In genomic region chr12:6582959-6583358, GRCh38 we compare ENCODE assay signal across 20 cellular contexts. TPM values are rescaled to one million over a fixed set of nuclear protein-coding genes. Genes with fewer than 3 reads are reported as not detected.
A peak's percentile ranks its signal among the peaks of the same experiment; 100 is the strongest.
DNase-seq lines count a peak whose midpoint lies in the region; ATAC-seq, FAIRE-seq and TF ChIP-seq lines count a peak whose summit lies in the region.
"Had no signal": no experiment of that assay in that cellular context is flagged by ENCODE, and none has a peak within 500 bp of the region (broad histone marks: within the 10 kb centered on the region; RNA-seq: fewer than 3 reads in every experiment).

No MANE protein-coding gene starts in this region.

- H3K27ac Mint-ChIP-seq in activated CD8-positive, alpha-beta T cell treated with anti-CD3 and anti-CD28 coated beads, Interleukin-2, amount 10 ng/mL, durations not matched to agents 7 days and 5 days: peak overlapping the region; percentile 23
- no peak overlapping the region for H3K27ac Mint-ChIP-seq in activated CD8-positive, alpha-beta T cell treated with anti-CD3 and anti-CD28 coated beads for 36 hours
- H3K27ac Mint-ChIP-seq in nephron progenitor cell: peak overlapping the region; percentile 76

- H3K56ac ChIP-seq in IMR-90 (ENCODE audit: extremely low read depth, insufficient read depth, low read length): no peak overlapping the region

- H3K4me3 ChIP-seq in IMR-90 (ENCODE audit: insufficient read depth, low read depth, low read length) (no peak overlapping the region), K562 (no peak overlapping the region)

- no peak overlapping the region for H2AK9ac ChIP-seq in IMR-90 (replicated peaks; ENCODE audit: low read depth, low read length, poor library complexity)

- H2AK5ac ChIP-seq in IMR-90 (ENCODE audit: low read depth, low read length): no peak overlapping the region

- no peak for TF ChIP-seq CTCF in activated CD8-positive, alpha-beta T cell treated with anti-CD3 and anti-CD28 coated beads for 36 hours (IDR thresholded peaks at IDR 0.05)
- TF ChIP-seq CTCF in IMR-90 (conservative IDR thresholded peaks at IDR 0.05; ENCODE audit: low read depth, low read length): no peak
- TF ChIP-seq CTCF in K562 (IDR thresholded peaks at IDR 0.05 in 2 of 3, conservative IDR thresholded peaks at IDR 0.05 in 1 of 3; ENCODE audit: insufficient read depth in 2 of 3, low read depth in 1 of 3, low read length in 3 of 3): no peak
- TF ChIP-seq CTCF in nephron progenitor cell (IDR thresholded peaks at IDR 0.05): no peak

- H3K23ac ChIP-seq in IMR-90 (ENCODE audit: low read depth, low read length): no peak overlapping the region

- no peaks in the 10 kb centered on the region for H3K4me1 ChIP-seq in IMR-90 (ENCODE audit: control insufficient read depth, insufficient read depth, low read length)
- no peaks in the 10 kb centered on the region for H3K4me1 ChIP-seq in K562 (replicated peaks in 1 of 2; ENCODE audit: control insufficient read depth in 2 of 2, insufficient read depth in 2 of 2, low read length in 2 of 2)

- no peaks in the 10 kb centered on the region for H3K4me1 Mint-ChIP-seq in activated CD8-positive, alpha-beta T cell treated with anti-CD3 and anti-CD28 coated beads, Interleukin-2, amount 10 ng/mL, durations not matched to agents 7 days and 5 days (ENCODE audit: low read depth)
- H3K4me1 Mint-ChIP-seq in activated CD8-positive, alpha-beta T cell treated with anti-CD3 and anti-CD28 coated beads for 36 hours (ENCODE audit: low read depth): peaks cover 4% of the 10 kb centered on the region
- no peaks in the 10 kb centered on the region for H3K4me1 Mint-ChIP-seq in nephron progenitor cell
- H3K4me1 Mint-ChIP-seq: CD8-positive, alpha-beta memory T cell had no signal

- in situ Hi-C loops in IMR-90 (cut with MboI; ENCODE audit: low sequenced_read_pairs) (no loop called here), K562 (cut with MboI) (no loop called here)

- no peak for TF ChIP-seq EP300 in K562 (IDR thresholded peaks at IDR 0.05; ENCODE audit: low read length)

- no peaks in the 10 kb centered on the region for H3K27me3 ChIP-seq in IMR-90 (ENCODE audit: control insufficient read depth, insufficient read depth, low read length)
- no peaks in the 10 kb centered on the region for H3K27me3 ChIP-seq in K562 (ENCODE audit: control insufficient read depth in 2 of 2, insufficient read depth in 2 of 2, low read length in 2 of 2)

- dilution Hi-C loops in IMR-90 (cut with HindIII; ENCODE audit: low sequenced_read_pairs, unreplicated experiment): no loop called here

- TF ChIP-seq POLR2A in IMR-90 (IDR thresholded peaks at IDR 0.05; ENCODE audit: low read depth, low read length) (no peak), K562 (conservative IDR thresholded peaks at IDR 0.05) (no peak)

- H3K4me2 ChIP-seq in IMR-90 (ENCODE audit: low read depth, low read length) (no peak overlapping the region), K562 (ENCODE audit: insufficient read depth, low read length) (no peak overlapping the region)
- H3K4me2 ChIP-seq: KMS-11 had no signal

- H3K9me1 ChIP-seq in IMR-90 (ENCODE audit: insufficient read depth, low read length): no peaks in the 10 kb centered on the region; the same call in 1 of the 2 replicates
- no peaks in the 10 kb centered on the region for H3K9me1 ChIP-seq in K562 (ENCODE audit: control insufficient read depth, insufficient read depth, low read length)

- BruUV-seq in IMR-90 (replicated peaks; lab: Mats Ljungman, UMichigan) (TSS peak; percentile 70), K562 (replicated peaks; lab: Mats Ljungman, UMichigan) (TSS peak; percentile 40)

- no peaks in the 10 kb centered on the region for H3K79me2 ChIP-seq in K562 (ENCODE audit: control insufficient read depth, insufficient read depth, low read length)

- no peak for DNase-seq in activated CD8-positive, alpha-beta T cell treated with anti-CD3 and anti-CD28 coated beads, Interleukin-2, amount 10 ng/mL, durations not matched to agents 7 days and 5 days
- no peak for DNase-seq in activated CD8-positive, alpha-beta T cell treated with anti-CD3 and anti-CD28 coated beads for 36 hours
- no peak for DNase-seq in IMR-90
- no peak for DNase-seq in K562 (ENCODE audit: extremely low read depth in 1 of 4, low spot score in 3 of 4)
- no peak for DNase-seq in nephron progenitor cell
- DNase-seq in RKO (ENCODE audit: low spot score): no peak
- no peak for DNase-seq in NCI-H1092 treated with DMSO at 0.1 percent for 48 hours (lab: John Stamatoyannopoulos, UW)
- DNase-seq in GM19239 (ENCODE audit: insufficient read length, low spot score): no peak
- DNase-seq: AML-193; C1 segment of cervical spinal cord; CD8-positive, alpha-beta memory T cell; NCI-H2081 treated with DMSO at 0.1 percent for 48 hours; NCI-H524 treated with DMSO at 0.1 percent for 48 hours; RPMI8226; SHP77 had no signal

- 95% methylated on average over 7 of the region's 12 CpGs; no CpG with 5 or more reads in 1 of the 2 experiments for WGBS in IMR-90 (ENCODE audit: extremely low coverage in 2 of 2, insufficient read length in 1 of 2), 2 experiments
- WGBS in K562 (ENCODE audit: insufficient coverage, low coverage, missing lambda C conversion rate): 92% methylated on average over 6 of the region's 12 CpGs

- intact Hi-C loops in activated CD8-positive, alpha-beta T cell treated with anti-CD3 and anti-CD28 coated beads for 36 hours (cut with micrococcal nuclease): no loop called here
- intact Hi-C loops in IMR-90 (cut with micrococcal nuclease): no loop called here
- intact Hi-C loops in K562 (cut with micrococcal nuclease): no loop called here

- POLR2A ChIA-PET in activated CD8-positive, alpha-beta T cell treated with anti-CD3 and anti-CD28 coated beads, Interleukin-2, amount 10 ng/mL, durations not matched to agents 7 days and 5 days (lab: Charles Lee): interaction anchor here (0.6 kb wide), 1 partner anchor 208 kb away, joined by 3 read pairs; the partner anchor contains the start of gene SCNN1A
- POLR2A ChIA-PET in activated CD8-positive, alpha-beta T cell treated with anti-CD3 and anti-CD28 coated beads for 36 hours (lab: Charles Lee): interaction anchor here (0.8 to 1.5 kb wide), 6 partner anchors 11 to 48 kb away, joined by 3 to 4 read pairs (median 3); partner anchors contain the start of gene GAPDH
- POLR2A ChIA-PET in IMR-90 (lab: Charles Lee; ENCODE audit: unreplicated experiment): no interaction called here
- POLR2A ChIA-PET in K562 (lab: Yijun Ruan, JAX): interaction anchor here (0.6 to 1.5 kb wide), 2 partner anchors 9 to 27 kb away, joined by 3 to 4 read pairs; partner anchors contain the start of gene IFFO1

- CTCF ChIA-PET in activated CD8-positive, alpha-beta T cell treated with anti-CD3 and anti-CD28 coated beads, Interleukin-2, amount 10 ng/mL, durations not matched to agents 7 days and 5 days (lab: Charles Lee): interaction anchor here (1.0 to 1.5 kb wide), 3 partner anchors 16 to 20 kb away, joined by 3 to 4 read pairs (median 3); no protein-coding TSS in a partner anchor
- CTCF ChIA-PET in activated CD8-positive, alpha-beta T cell treated with anti-CD3 and anti-CD28 coated beads for 36 hours (lab: Charles Lee): interaction anchor here (1.0 to 2.1 kb wide), 5 partner anchors 12 to 101 kb away, joined by 3 to 8 read pairs (median 5); no protein-coding TSS in a partner anchor
- CTCF ChIA-PET in IMR-90 (lab: Yijun Ruan, JAX): no interaction called here
- CTCF ChIA-PET in K562 (lab: Yijun Ruan, JAX; ENCODE audit: low intra/inter-chr PET ratio): no interaction called here

- TF ChIP-seq RAD21 in IMR-90 (IDR thresholded peaks at IDR 0.05; ENCODE audit: low read length): no peak
- TF ChIP-seq RAD21 in K562 (CRISPR knock-in tag; conservative IDR thresholded peaks at IDR 0.05 in 1 of 2, IDR thresholded peaks at IDR 0.05 in 1 of 2): no peak

- no peak for ATAC-seq in activated CD8-positive, alpha-beta T cell treated with anti-CD3 and anti-CD28 coated beads, Interleukin-2, amount 10 ng/mL, durations not matched to agents 7 days and 5 days
- ATAC-seq in activated CD8-positive, alpha-beta T cell treated with anti-CD3 and anti-CD28 coated beads for 36 hours: no peak
- ATAC-seq in IMR-90 (ENCODE audit: low read depth) (no peak), K562 (no peak)

- no peak overlapping the region for H4K91ac ChIP-seq in IMR-90 (ENCODE audit: insufficient read depth, low read depth, low read length)

- H3K9ac ChIP-seq in IMR-90 (ENCODE audit: low read depth, low read length): no peak overlapping the region
- no peak overlapping the region for H3K9ac ChIP-seq in K562 (ENCODE audit: insufficient read depth in 1 of 2, low read depth in 2 of 2, low read length in 2 of 2)
- H3K9ac ChIP-seq: KMS-11 had no signal

- H3K9me3 Mint-ChIP-seq in activated CD8-positive, alpha-beta T cell treated with anti-CD3 and anti-CD28 coated beads, Interleukin-2, amount 10 ng/mL, durations not matched to agents 7 days and 5 days (ENCODE audit: insufficient read depth): no peaks in the 10 kb centered on the region
- no peaks in the 10 kb centered on the region for H3K9me3 Mint-ChIP-seq in activated CD8-positive, alpha-beta T cell treated with anti-CD3 and anti-CD28 coated beads for 36 hours
- H3K9me3 Mint-ChIP-seq in nephron progenitor cell: no peaks in the 10 kb centered on the region
- H3K9me3 Mint-ChIP-seq: CD8-positive, alpha-beta memory T cell had no signal

- no peak overlapping the region for H2BK20ac ChIP-seq in IMR-90 (ENCODE audit: low read depth, low read length)

- H2BK15ac ChIP-seq in IMR-90 (ENCODE audit: low read depth, low read length): no peak overlapping the region

- H2BK5ac ChIP-seq in IMR-90 (ENCODE audit: low read depth, low read length, poor library complexity, severe bottlenecking): no peak overlapping the region

- no peak overlapping the region for H2BK120ac ChIP-seq in IMR-90 (ENCODE audit: low read depth, low read length)

- H3K14ac ChIP-seq in IMR-90 (replicated peaks; ENCODE audit: low read depth, low read length): no peak overlapping the region

- H3K36me3 Mint-ChIP-seq in activated CD8-positive, alpha-beta T cell treated with anti-CD3 and anti-CD28 coated beads, Interleukin-2, amount 10 ng/mL, durations not matched to agents 7 days and 5 days (ENCODE audit: low read depth): peaks cover 64% of the 10 kb centered on the region
- H3K36me3 Mint-ChIP-seq in activated CD8-positive, alpha-beta T cell treated with anti-CD3 and anti-CD28 coated beads for 36 hours (ENCODE audit: low read depth): peaks cover 54% of the 10 kb centered on the region
- H3K36me3 Mint-ChIP-seq in nephron progenitor cell (ENCODE audit: low read depth): peaks cover 80% of the 10 kb centered on the region

- H3K9me3 ChIP-seq in IMR-90 (ENCODE audit: control insufficient read depth, insufficient read depth, low read length) (no peaks in the 10 kb centered on the region), K562 (replicated peaks; ENCODE audit: control insufficient read depth, insufficient read depth, low read depth, low read length) (no peaks in the 10 kb centered on the region)

- H3K79me1 ChIP-seq in IMR-90 (ENCODE audit: low read depth in 1 of 2, low read length in 2 of 2): peaks cover 29 to 35% of the 10 kb centered on the region in 2 experiments

- no peak overlapping the region for H4K5ac ChIP-seq in IMR-90 (ENCODE audit: low read depth, low read length)

- no peaks in the 10 kb centered on the region for H3K27me3 Mint-ChIP-seq in activated CD8-positive, alpha-beta T cell treated with anti-CD3 and anti-CD28 coated beads, Interleukin-2, amount 10 ng/mL, durations not matched to agents 7 days and 5 days (ENCODE audit: low read depth)
- no peaks in the 10 kb centered on the region for H3K27me3 Mint-ChIP-seq in activated CD8-positive, alpha-beta T cell treated with anti-CD3 and anti-CD28 coated beads for 36 hours
- no peaks in the 10 kb centered on the region for H3K27me3 Mint-ChIP-seq in nephron progenitor cell (ENCODE audit: low read depth, poor library complexity)

- H3K36me3 ChIP-seq in IMR-90 (ENCODE audit: control insufficient read depth, insufficient read depth, low read length): peaks cover 73% of the 10 kb centered on the region
- peaks cover 83% of the 10 kb centered on the region for H3K36me3 ChIP-seq in K562 (ENCODE audit: control insufficient read depth, insufficient read depth, low read length)

- peaks cover 6% of the 10 kb centered on the region; the same call in 1 of the 2 replicates for H4K20me1 ChIP-seq in IMR-90 (ENCODE audit: insufficient read depth, low read length)
- H4K20me1 ChIP-seq in K562 (replicated peaks; ENCODE audit: control insufficient read depth, insufficient read depth, low read length): no peaks in the 10 kb centered on the region; the same call in 1 of the 2 replicates

- no peak overlapping the region for H3K4me3 Mint-ChIP-seq in activated CD8-positive, alpha-beta T cell treated with anti-CD3 and anti-CD28 coated beads, Interleukin-2, amount 10 ng/mL, durations not matched to agents 7 days and 5 days
- no peak overlapping the region for H3K4me3 Mint-ChIP-seq in activated CD8-positive, alpha-beta T cell treated with anti-CD3 and anti-CD28 coated beads for 36 hours
- H3K4me3 Mint-ChIP-seq in nephron progenitor cell: no peak overlapping the region
- H3K4me3 Mint-ChIP-seq: CD8-positive, alpha-beta memory T cell had no signal

- no peak overlapping the region for H4K8ac ChIP-seq in IMR-90 (ENCODE audit: low read depth in 2 of 2, low read length in 2 of 2)

- H2AFZ ChIP-seq in IMR-90 (replicated peaks; ENCODE audit: low read length, poor library complexity) (no peak overlapping the region), K562 (ENCODE audit: low read depth, low read length) (no peak overlapping the region)

- no peak for FAIRE-seq in K562 (lab: Jason Lieb, UNC)
- no peak for FAIRE-seq in GM19239 (lab: Jason Lieb, UNC)
- FAIRE-seq: G401.6, H54 had no signal

- no peak overlapping the region for H3K27ac ChIP-seq in IMR-90 (ENCODE audit: insufficient read depth, low read length)
- H3K27ac ChIP-seq in K562 (ENCODE audit: extremely low read depth, low read depth, low read length): no peak overlapping the region
- H3K27ac ChIP-seq: KMS-11 had no signal

- H3K18ac ChIP-seq in IMR-90 (ENCODE audit: low read depth, low read length): no peak overlapping the region

- no peak overlapping the region for H3K4ac ChIP-seq in IMR-90 (ENCODE audit: low read depth, low read length)

RNA-seq across cellular contexts. Expression of gene NOP2, which starts 14.9 kb away (rescaled TPM):
- total RNA-seq in activated CD8-positive, alpha-beta T cell treated with anti-CD3 and anti-CD28 coated beads, Interleukin-2, amount 10 ng/mL, durations not matched to agents 7 days and 5 days: 10 to 100 TPM; 84.2 to 87.6 TPM
- total RNA-seq in activated CD8-positive, alpha-beta T cell treated with anti-CD3 and anti-CD28 coated beads for 36 hours: 10 to 100 TPM; 87.9 to 89.4 TPM
- total RNA-seq in IMR-90 (2012; rRNA removed) (32.5 and 35.8 TPM in 2 replicates), K562 (2014; rRNA removed) (55.4 and 70.8 TPM in 2 replicates), K562 (2014; rRNA removed; fragmentation: Illumina TruSeq; extraction: Trizol) (53.2 and 54.4 TPM in 2 replicates), K562 (2015; rRNA removed; fragmentation: Illumina TruSeq; extraction: Trizol) (60.6 and 61.9 TPM in 2 replicates), K562 (2021) (77.2 and 77.6 TPM in 2 replicates)
- polyA plus RNA-seq in IMR-90 (2012; rRNA removed) (49.9 and 51.7 TPM in 2 replicates), K562 (2011; rRNA removed) (74.7 and 93.6 TPM in 2 replicates), K562 (2014; fragmentation: Illumina TruSeq; extraction: Trizol) (67.5 and 97.7 TPM in 2 replicates), K562 (2014; fragmentation: Nextera tagmentation; extraction: Ambion mirVana) (10 to 100 TPM; 19.0 to 37.2 TPM), K562 (2014; rRNA removed) (86.3 and 92.2 TPM in 2 replicates)
- 11.8 and 18.6 TPM in 2 replicates for polyA plus RNA-seq in IMR-90 (2012; cell fraction: cytosol; rRNA removed)
- polyA plus RNA-seq in IMR-90 (2012; cell fraction: nucleus; rRNA removed; ENCODE audit: low replicate concordance): 170 and 206 TPM in 2 replicates
- 199 and 304 TPM in 2 replicates for total RNA-seq in K562 (2011; cell fraction: chromatin; rRNA removed; ENCODE audit: low replicate concordance)
- total RNA-seq in K562 (2011; cell fraction: nucleolus; rRNA removed): 156 and 172 TPM in 2 replicates
- total RNA-seq in K562 (2011; cell fraction: nucleoplasm; rRNA removed): 135 and 147 TPM in 2 replicates
- 29.0 and 33.7 TPM in 2 replicates for polyA plus RNA-seq in K562 (2011; cell fraction: cytosol; rRNA removed)
- polyA plus RNA-seq in K562 (2011; cell fraction: nucleus; rRNA removed): 248 and 319 TPM in 2 replicates
- 37.5 and 55.6 TPM in 2 replicates for polyA plus RNA-seq in K562 (2012)
- polyA minus RNA-seq in K562 (2011; rRNA and poly(A)+ RNA removed): 32.7 and 42.8 TPM in 2 replicates
- 26.4 and 38.0 TPM in 2 replicates for polyA minus RNA-seq in K562 (2011; cell fraction: cytosol; rRNA and poly(A)+ RNA removed)
- polyA minus RNA-seq in K562 (2011; cell fraction: nucleus; rRNA and poly(A)+ RNA removed): 40.7 and 56.9 TPM in 2 replicates

RNA-seq across cellular contexts. Expression of gene CHD4, which starts 24.2 kb away (rescaled TPM):
- 100 to 1,000 TPM; 277 to 292 TPM for total RNA-seq in activated CD8-positive, alpha-beta T cell treated with anti-CD3 and anti-CD28 coated beads, Interleukin-2, amount 10 ng/mL, durations not matched to agents 7 days and 5 days
- total RNA-seq in activated CD8-positive, alpha-beta T cell treated with anti-CD3 and anti-CD28 coated beads for 36 hours: 100 to 1,000 TPM; 273 to 277 TPM
- 262 and 279 TPM in 2 replicates for total RNA-seq in IMR-90 (2012; rRNA removed)
- polyA plus RNA-seq in IMR-90 (2012; rRNA removed): 99.8 and 116 TPM in 2 replicates
- polyA plus RNA-seq in IMR-90 (2012; cell fraction: cytosol; rRNA removed): 56.6 and 65.1 TPM in 2 replicates
- 126 and 164 TPM in 2 replicates for polyA plus RNA-seq in IMR-90 (2012; cell fraction: nucleus; rRNA removed; ENCODE audit: low replicate concordance)
- total RNA-seq in K562 (2011; cell fraction: chromatin; rRNA removed; ENCODE audit: low replicate concordance): 526 and 534 TPM in 2 replicates
- 244 and 272 TPM in 2 replicates for total RNA-seq in K562 (2011; cell fraction: nucleolus; rRNA removed)
- total RNA-seq in K562 (2011; cell fraction: nucleoplasm; rRNA removed): 296 and 379 TPM in 2 replicates
- 392 and 404 TPM in 2 replicates for total RNA-seq in K562 (2014; rRNA removed)
- total RNA-seq in K562 (2014; rRNA removed; fragmentation: Illumina TruSeq; extraction: Trizol): 231 and 265 TPM in 2 replicates
- total RNA-seq in K562 (2015; rRNA removed; fragmentation: Illumina TruSeq; extraction: Trizol): 271 and 272 TPM in 2 replicates
- 353 and 384 TPM in 2 replicates for total RNA-seq in K562 (2021)
- polyA plus RNA-seq in K562 (2011; rRNA removed): 119 and 126 TPM in 2 replicates
- polyA plus RNA-seq in K562 (2011; cell fraction: cytosol; rRNA removed): 151 and 165 TPM in 2 replicates
- 184 and 336 TPM in 2 replicates for polyA plus RNA-seq in K562 (2011; cell fraction: nucleus; rRNA removed)
- 162 and 218 TPM in 2 replicates for polyA plus RNA-seq in K562 (2012)
- polyA plus RNA-seq in K562 (2014; fragmentation: Illumina TruSeq; extraction: Trizol): 346 and 375 TPM in 2 replicates
- 10 to 100 TPM; 82.1 to 90.3 TPM for polyA plus RNA-seq in K562 (2014; fragmentation: Nextera tagmentation; extraction: Ambion mirVana)
- polyA plus RNA-seq in K562 (2014; rRNA removed): 211 and 214 TPM in 2 replicates
- 272 and 274 TPM in 2 replicates for polyA minus RNA-seq in K562 (2011; rRNA and poly(A)+ RNA removed)
- polyA minus RNA-seq in K562 (2011; cell fraction: cytosol; rRNA and poly(A)+ RNA removed): 222 and 251 TPM in 2 replicates
- polyA minus RNA-seq in K562 (2011; cell fraction: nucleus; rRNA and poly(A)+ RNA removed): 81.5 and 99.4 TPM in 2 replicates

RNA-seq across cellular contexts. Expression of gene IFFO1, which starts 27.1 kb away (rescaled TPM):
- 10 to 100 TPM; 24.9 to 25.5 TPM for total RNA-seq in activated CD8-positive, alpha-beta T cell treated with anti-CD3 and anti-CD28 coated beads, Interleukin-2, amount 10 ng/mL, durations not matched to agents 7 days and 5 days
- total RNA-seq in activated CD8-positive, alpha-beta T cell treated with anti-CD3 and anti-CD28 coated beads for 36 hours: 1 to 10 TPM; 7.8 to 8.5 TPM
- total RNA-seq in IMR-90 (2012; rRNA removed) (5.6 and 5.8 TPM in 2 replicates), K562 (2014; rRNA removed) (not detected in 2 replicates), K562 (2014; rRNA removed; fragmentation: Illumina TruSeq; extraction: Trizol) (not detected in 2 replicates), K562 (2015; rRNA removed; fragmentation: Illumina TruSeq; extraction: Trizol) (0.08 TPM in 1 of 2 replicates, not detected in the other), K562 (2021) (0.09 and 0.20 TPM in 2 replicates)
- polyA plus RNA-seq in IMR-90 (2012; rRNA removed) (35.1 and 37.8 TPM in 2 replicates), K562 (2011; rRNA removed) (0.10 and 0.12 TPM in 2 replicates), K562 (2014; fragmentation: Illumina TruSeq; extraction: Trizol) (not detected in 2 replicates), K562 (2014; fragmentation: Nextera tagmentation; extraction: Ambion mirVana) (not detected), K562 (2014; rRNA removed) (0.03 TPM in 1 of 2 replicates, not detected in the other)
- polyA plus RNA-seq in IMR-90 (2012; cell fraction: cytosol; rRNA removed): 30.6 and 33.4 TPM in 2 replicates
- polyA plus RNA-seq in IMR-90 (2012; cell fraction: nucleus; rRNA removed; ENCODE audit: low replicate concordance): 194 and 345 TPM in 2 replicates
- total RNA-seq in K562 (2011; cell fraction: chromatin; rRNA removed; ENCODE audit: low replicate concordance): 0.42 and 0.76 TPM in 2 replicates
- 0.66 and 0.83 TPM in 2 replicates for total RNA-seq in K562 (2011; cell fraction: nucleolus; rRNA removed)
- total RNA-seq in K562 (2011; cell fraction: nucleoplasm; rRNA removed): 0.23 and 0.37 TPM in 2 replicates
- 0.09 and 0.15 TPM in 2 replicates for polyA plus RNA-seq in K562 (2011; cell fraction: cytosol; rRNA removed)
- polyA plus RNA-seq in K562 (2011; cell fraction: nucleus; rRNA removed): 0.18 and 0.32 TPM in 2 replicates
- 0.04 and 0.10 TPM in 2 replicates for polyA plus RNA-seq in K562 (2012)
- polyA minus RNA-seq in K562 (2011; rRNA and poly(A)+ RNA removed): 0.11 TPM in 1 of 2 replicates, not detected in the other
- not detected in 2 replicates for polyA minus RNA-seq in K562 (2011; cell fraction: cytosol; rRNA and poly(A)+ RNA removed)
- polyA minus RNA-seq in K562 (2011; cell fraction: nucleus; rRNA and poly(A)+ RNA removed): 0.11 and 0.27 TPM in 2 replicates

RNA-seq across cellular contexts. Expression of gene GAPDH, which starts 48.6 kb away (rescaled TPM):
- 1,000 to 10,000 TPM; 6,175 to 6,471 TPM for total RNA-seq in activated CD8-positive, alpha-beta T cell treated with anti-CD3 and anti-CD28 coated beads, Interleukin-2, amount 10 ng/mL, durations not matched to agents 7 days and 5 days
- total RNA-seq in activated CD8-positive, alpha-beta T cell treated with anti-CD3 and anti-CD28 coated beads for 36 hours: 1,000 to 10,000 TPM; 9,109 to 9,234 TPM
- total RNA-seq in IMR-90 (2012; rRNA removed) (11,536 and 12,939 TPM in 2 replicates), K562 (2014; rRNA removed) (3,419 and 4,659 TPM in 2 replicates), K562 (2014; rRNA removed; fragmentation: Illumina TruSeq; extraction: Trizol) (1,716 and 2,206 TPM in 2 replicates), K562 (2015; rRNA removed; fragmentation: Illumina TruSeq; extraction: Trizol) (2,578 and 2,581 TPM in 2 replicates), K562 (2021) (2,702 and 2,817 TPM in 2 replicates)
- polyA plus RNA-seq in IMR-90 (2012; rRNA removed) (21,893 and 22,387 TPM in 2 replicates), K562 (2011; rRNA removed) (6,793 and 8,605 TPM in 2 replicates), K562 (2014; fragmentation: Illumina TruSeq; extraction: Trizol) (5,553 and 5,658 TPM in 2 replicates), K562 (2014; fragmentation: Nextera tagmentation; extraction: Ambion mirVana) (1,000 to 10,000 TPM; 5,813 to 6,029 TPM), K562 (2014; rRNA removed) (3,855 and 4,217 TPM in 2 replicates)
- 8,363 and 20,126 TPM in 2 replicates for polyA plus RNA-seq in IMR-90 (2012; cell fraction: cytosol; rRNA removed)
- polyA plus RNA-seq in IMR-90 (2012; cell fraction: nucleus; rRNA removed; ENCODE audit: low replicate concordance): 5,196 and 8,980 TPM in 2 replicates
- total RNA-seq in K562 (2011; cell fraction: chromatin; rRNA removed; ENCODE audit: low replicate concordance): 324 and 835 TPM in 2 replicates
- total RNA-seq in K562 (2011; cell fraction: nucleolus; rRNA removed): 1,325 and 1,372 TPM in 2 replicates
- total RNA-seq in K562 (2011; cell fraction: nucleoplasm; rRNA removed): 1,230 and 2,004 TPM in 2 replicates
- 11,989 and 13,919 TPM in 2 replicates for polyA plus RNA-seq in K562 (2011; cell fraction: cytosol; rRNA removed)
- polyA plus RNA-seq in K562 (2011; cell fraction: nucleus; rRNA removed): 3,294 and 3,587 TPM in 2 replicates
- polyA plus RNA-seq in K562 (2012): 3,686 and 3,892 TPM in 2 replicates
- polyA minus RNA-seq in K562 (2011; rRNA and poly(A)+ RNA removed): 4,964 and 5,506 TPM in 2 replicates
- polyA minus RNA-seq in K562 (2011; cell fraction: cytosol; rRNA and poly(A)+ RNA removed): 4,077 and 4,335 TPM in 2 replicates
- 565 and 1,075 TPM in 2 replicates for polyA minus RNA-seq in K562 (2011; cell fraction: nucleus; rRNA and poly(A)+ RNA removed)

RNA-seq across cellular contexts. Expression of gene LPAR5, which starts 52.8 kb away (rescaled TPM):
- 10 to 100 TPM; 16.5 to 16.8 TPM for total RNA-seq in activated CD8-positive, alpha-beta T cell treated with anti-CD3 and anti-CD28 coated beads, Interleukin-2, amount 10 ng/mL, durations not matched to agents 7 days and 5 days
- total RNA-seq in activated CD8-positive, alpha-beta T cell treated with anti-CD3 and anti-CD28 coated beads for 36 hours: 1 to 10 TPM; 6.6 to 8.1 TPM
- total RNA-seq in IMR-90 (2012; rRNA removed) (not detected in 2 replicates), K562 (2014; rRNA removed) (3.6 and 4.9 TPM in 2 replicates), K562 (2014; rRNA removed; fragmentation: Illumina TruSeq; extraction: Trizol) (3.0 and 3.5 TPM in 2 replicates), K562 (2015; rRNA removed; fragmentation: Illumina TruSeq; extraction: Trizol) (2.7 and 2.8 TPM in 2 replicates), K562 (2021) (9.2 and 11.7 TPM in 2 replicates)
- polyA plus RNA-seq in IMR-90 (2012; rRNA removed) (not detected in 2 replicates), K562 (2011; rRNA removed) (5.8 and 7.8 TPM in 2 replicates), K562 (2014; fragmentation: Illumina TruSeq; extraction: Trizol) (7.0 and 9.9 TPM in 2 replicates), K562 (2014; fragmentation: Nextera tagmentation; extraction: Ambion mirVana) (1 to 10 TPM; 1.3 to 2.3 TPM), K562 (2014; rRNA removed) (5.6 and 5.9 TPM in 2 replicates)
- 0.01 TPM in 1 of 2 replicates, not detected in the other for polyA plus RNA-seq in IMR-90 (2012; cell fraction: cytosol; rRNA removed)
- not detected in 2 replicates for polyA plus RNA-seq in IMR-90 (2012; cell fraction: nucleus; rRNA removed; ENCODE audit: low replicate concordance)
- 14.4 and 32.5 TPM in 2 replicates for total RNA-seq in K562 (2011; cell fraction: chromatin; rRNA removed; ENCODE audit: low replicate concordance)
- 19.1 and 26.3 TPM in 2 replicates for total RNA-seq in K562 (2011; cell fraction: nucleolus; rRNA removed)
- total RNA-seq in K562 (2011; cell fraction: nucleoplasm; rRNA removed): 20.8 and 27.5 TPM in 2 replicates
- polyA plus RNA-seq in K562 (2011; cell fraction: cytosol; rRNA removed): 14.8 and 50.1 TPM in 2 replicates
- 5.8 and 13.2 TPM in 2 replicates for polyA plus RNA-seq in K562 (2011; cell fraction: nucleus; rRNA removed)
- polyA plus RNA-seq in K562 (2012): 8.5 and 9.4 TPM in 2 replicates
- 4.6 and 7.8 TPM in 2 replicates for polyA minus RNA-seq in K562 (2011; rRNA and poly(A)+ RNA removed)
- polyA minus RNA-seq in K562 (2011; cell fraction: cytosol; rRNA and poly(A)+ RNA removed): 11.7 and 16.4 TPM in 2 replicates
- polyA minus RNA-seq in K562 (2011; cell fraction: nucleus; rRNA and poly(A)+ RNA removed): 3.6 and 4.7 TPM in 2 replicates
- total RNA-seq: Daoy had no signal
- polyA plus RNA-seq: AG04450 had no signal

Comparison
In these comparisons a context has a peak if more than half of its experiments do, and no peak if none do; other contexts are left out.
1. CTCF ChIA-PET loops: an anchor here in activated CD8-positive, alpha-beta T cell treated with anti-CD3 and anti-CD28 coated beads, Interleukin-2, amount 10 ng/mL, durations not matched to agents 7 days and 5 days (1.0 to 1.5 kb wide) and activated CD8-positive, alpha-beta T cell treated with anti-CD3 and anti-CD28 coated beads for 36 hours (1.0 to 2.1 kb wide); none called in IMR-90 and K562.